Comparison of ENCODE assay signal across 26 cellular contexts in genomic region chr2:39999864-40000263, GRCh38.
A peak's percentile ranks its signal among the peaks of the same experiment; 100 is the strongest.
DNase-seq lines count a peak whose midpoint lies in the region; ATAC-seq, FAIRE-seq and TF ChIP-seq lines count a peak whose summit lies in the region.
"Had no signal": no experiment of that assay in that cellular context is flagged by ENCODE, and none has a peak within 500 bp of the region (broad histone marks: within the 10 kb centered on the region; RNA-seq: fewer than 3 reads in every experiment).

No MANE protein-coding gene starts in this region.

- H3K9me1 ChIP-seq in K562 (ENCODE audit: control insufficient read depth, insufficient read depth, low read length), result no peaks in the 10 kb centered on the region

- no peak overlapping the region for H3K27ac Mint-ChIP-seq in activated CD4-positive, alpha-beta memory T cell treated with anti-CD3 and anti-CD28 coated beads, Interleukin-2, amount 10 ng/mL, durations not matched to agents 7 days and 5 days
- H3K27ac Mint-ChIP-seq: CD14-positive monocyte; CD4-positive, alpha-beta memory T cell; CD8-positive, alpha-beta memory T cell had no signal

- H3K27me3 ChIP-seq in K562 (ENCODE audit: control insufficient read depth in 2 of 2, insufficient read depth in 2 of 2, low read length in 2 of 2), result no peaks in the 10 kb centered on the region
- H3K27me3 ChIP-seq: BE2C, BLaER1 had no signal

- POLR2A ChIA-PET in K562 (lab: Yijun Ruan, JAX), result no interaction called here
- POLR2A ChIA-PET in activated CD4-positive, alpha-beta memory T cell treated with anti-CD3 and anti-CD28 coated beads, Interleukin-2, amount 10 ng/mL, durations not matched to agents 7 days and 5 days (lab: Charles Lee), result no interaction called here

- no peak overlapping the region for H2AFZ ChIP-seq in K562 (ENCODE audit: low read depth, low read length)

- no peaks in the 10 kb centered on the region for H3K79me2 ChIP-seq in K562 (ENCODE audit: control insufficient read depth, insufficient read depth, low read length)

- H3K27me3 Mint-ChIP-seq in activated CD4-positive, alpha-beta memory T cell treated with anti-CD3 and anti-CD28 coated beads, Interleukin-2, amount 10 ng/mL, durations not matched to agents 7 days and 5 days, result no peaks in the 10 kb centered on the region
- H3K27me3 Mint-ChIP-seq: CD4-positive, alpha-beta memory T cell; CD4-positive, CD25-positive, alpha-beta regulatory T cell; CD8-positive, alpha-beta memory T cell had no signal

- peaks cover 16% of the 10 kb centered on the region for H3K4me1 Mint-ChIP-seq in activated CD4-positive, alpha-beta memory T cell treated with anti-CD3 and anti-CD28 coated beads, Interleukin-2, amount 10 ng/mL, durations not matched to agents 7 days and 5 days
- H3K4me1 Mint-ChIP-seq: CD14-positive monocyte; CD4-positive, alpha-beta memory T cell; CD4-positive, CD25-positive, alpha-beta regulatory T cell; CD8-positive, alpha-beta memory T cell had no signal

- TF ChIP-seq POLR2A in K562 (conservative IDR thresholded peaks at IDR 0.05), result no peak

- BruUV-seq in K562 (replicated peaks; lab: Mats Ljungman, UMichigan), result no TSS peak

- no peak for TF ChIP-seq EP300 in K562 (IDR thresholded peaks at IDR 0.05; ENCODE audit: low read length)

- WGBS in K562 (ENCODE audit: insufficient coverage, low coverage, missing lambda C conversion rate), result 0% methylated on average over 4 of the region's 4 CpGs

- DNase-seq in OCI-M1 (lab: John Stamatoyannopoulos, UW), result peak; percentile 48
- DNase-seq in K562 (ENCODE audit: extremely low read depth in 1 of 4, low spot score in 3 of 4), result no peak
- no peak for DNase-seq in head of caudate nucleus
- no peak for DNase-seq in NCI-H146 treated with DMSO at 0.1 percent for 48 hours (lab: John Stamatoyannopoulos, UW; ENCODE audit: unreplicated experiment)
- DNase-seq in activated CD4-positive, alpha-beta memory T cell treated with anti-CD3 and anti-CD28 coated beads, Interleukin-2, amount 10 ng/mL, durations not matched to agents 7 days and 5 days, result no peak
- DNase-seq: 8988T; ACHN; BE2C; C1 segment of cervical spinal cord; CD4-positive, alpha-beta memory T cell; CD4-positive, CD25-positive, alpha-beta regulatory T cell; CD8-positive, alpha-beta memory T cell; COR-L47; DMS 273 treated with DMSO at 0.1 percent for 48 hours; DMS153; DMS53; DMS79; DND-41; EL; GDM1 had no signal

- H3K36me3 Mint-ChIP-seq in activated CD4-positive, alpha-beta memory T cell treated with anti-CD3 and anti-CD28 coated beads, Interleukin-2, amount 10 ng/mL, durations not matched to agents 7 days and 5 days (ENCODE audit: low read depth), result no peaks in the 10 kb centered on the region
- H3K36me3 Mint-ChIP-seq: CD14-positive monocyte; CD4-positive, alpha-beta memory T cell; CD4-positive, CD25-positive, alpha-beta regulatory T cell; CD8-positive, alpha-beta memory T cell had no signal

- no peaks in the 10 kb centered on the region for H4K20me1 ChIP-seq in K562 (replicated peaks; ENCODE audit: control insufficient read depth, insufficient read depth, low read length)
- H4K20me1 ChIP-seq: BLaER1 had no signal

- no peaks in the 10 kb centered on the region for H3K4me1 ChIP-seq in K562 (replicated peaks in 1 of 2; ENCODE audit: control insufficient read depth in 2 of 2, insufficient read depth in 2 of 2, low read length in 2 of 2)

- no peaks in the 10 kb centered on the region for H3K36me3 ChIP-seq in K562 (ENCODE audit: control insufficient read depth, insufficient read depth, low read length)
- H3K36me3 ChIP-seq: BE2C, BLaER1 had no signal

- CTCF ChIA-PET in K562 (lab: Yijun Ruan, JAX; ENCODE audit: low intra/inter-chr PET ratio), result no interaction called here
- CTCF ChIA-PET in activated CD4-positive, alpha-beta memory T cell treated with anti-CD3 and anti-CD28 coated beads, Interleukin-2, amount 10 ng/mL, durations not matched to agents 7 days and 5 days (lab: Charles Lee), result no interaction called here

- no peak for FAIRE-seq in K562 (lab: Jason Lieb, UNC)
- FAIRE-seq: A204.1, GM12878, GM12892, GM18507 had no signal

- H3K4me2 ChIP-seq in K562 (ENCODE audit: insufficient read depth, low read length), result no peak overlapping the region
- H3K4me2 ChIP-seq: BLaER1 had no signal

- no peak for ATAC-seq in K562
- ATAC-seq: GM12878 had no signal

- no peaks in the 10 kb centered on the region for H3K9me3 Mint-ChIP-seq in activated CD4-positive, alpha-beta memory T cell treated with anti-CD3 and anti-CD28 coated beads, Interleukin-2, amount 10 ng/mL, durations not matched to agents 7 days and 5 days

- peaks cover 2% of the 10 kb centered on the region; the same call in 1 of the 2 replicates for H3K9me3 ChIP-seq in K562 (replicated peaks; ENCODE audit: control insufficient read depth, insufficient read depth, low read depth, low read length)
- H3K9me3 ChIP-seq: BE2C, BLaER1 had no signal

- no peak for TF ChIP-seq RAD21 in K562 (CRISPR knock-in tag; conservative IDR thresholded peaks at IDR 0.05 in 1 of 2, IDR thresholded peaks at IDR 0.05 in 1 of 2)

- intact Hi-C loops in K562 (cut with micrococcal nuclease) (no loop called here), head of caudate nucleus (cut with DNase I) (no loop called here)

- no peak overlapping the region for H3K9ac ChIP-seq in K562 (ENCODE audit: insufficient read depth in 1 of 2, low read depth in 2 of 2, low read length in 2 of 2)
- H3K9ac ChIP-seq: BLaER1 had no signal

- in situ Hi-C loops in K562 (cut with MboI), result no loop called here

- TF ChIP-seq CTCF in K562 (IDR thresholded peaks at IDR 0.05 in 2 of 3, conservative IDR thresholded peaks at IDR 0.05 in 1 of 3; ENCODE audit: insufficient read depth in 2 of 3, low read depth in 1 of 3, low read length in 3 of 3), result no peak

- no peak overlapping the region for H3K4me3 ChIP-seq in K562
- H3K4me3 ChIP-seq: BLaER1, GM12878 had no signal

- H3K27ac ChIP-seq in K562 (ENCODE audit: extremely low read depth, low read depth, low read length), result no peak overlapping the region
- H3K27ac ChIP-seq: BLaER1 had no signal

- H3K4me3 Mint-ChIP-seq in activated CD4-positive, alpha-beta memory T cell treated with anti-CD3 and anti-CD28 coated beads, Interleukin-2, amount 10 ng/mL, durations not matched to agents 7 days and 5 days, result no peak overlapping the region
- H3K4me3 Mint-ChIP-seq: CD14-positive monocyte; CD4-positive, alpha-beta memory T cell; CD4-positive, CD25-positive, alpha-beta regulatory T cell; CD8-positive, alpha-beta memory T cell had no signal

TF ChIP-seq in K562, 482 proteins besides CTCF, POLR2A, EP300 and RAD21:
- no peak for TF ChIP-seq TFAP4 (CRISPR knock-in tag; IDR thresholded peaks at IDR 0.05; ENCODE audit: borderline replicate concordance)
- TF ChIP-seq ZNF589 (CRISPR knock-in tag; IDR thresholded peaks at IDR 0.05; ENCODE audit: low read depth), result peak; percentile 13; the same call in 1 of the 2 replicates
- TF ChIP-seq ELF2 (CRISPR knock-in tag; IDR thresholded peaks at IDR 0.05), result no peak
- no peak for TF ChIP-seq RERE (CRISPR knock-in tag; IDR thresholded peaks at IDR 0.05; ENCODE audit: borderline replicate concordance)
